Comparison of ENCODE assay signal across 8 cellular contexts in the genomic region with DNA sequence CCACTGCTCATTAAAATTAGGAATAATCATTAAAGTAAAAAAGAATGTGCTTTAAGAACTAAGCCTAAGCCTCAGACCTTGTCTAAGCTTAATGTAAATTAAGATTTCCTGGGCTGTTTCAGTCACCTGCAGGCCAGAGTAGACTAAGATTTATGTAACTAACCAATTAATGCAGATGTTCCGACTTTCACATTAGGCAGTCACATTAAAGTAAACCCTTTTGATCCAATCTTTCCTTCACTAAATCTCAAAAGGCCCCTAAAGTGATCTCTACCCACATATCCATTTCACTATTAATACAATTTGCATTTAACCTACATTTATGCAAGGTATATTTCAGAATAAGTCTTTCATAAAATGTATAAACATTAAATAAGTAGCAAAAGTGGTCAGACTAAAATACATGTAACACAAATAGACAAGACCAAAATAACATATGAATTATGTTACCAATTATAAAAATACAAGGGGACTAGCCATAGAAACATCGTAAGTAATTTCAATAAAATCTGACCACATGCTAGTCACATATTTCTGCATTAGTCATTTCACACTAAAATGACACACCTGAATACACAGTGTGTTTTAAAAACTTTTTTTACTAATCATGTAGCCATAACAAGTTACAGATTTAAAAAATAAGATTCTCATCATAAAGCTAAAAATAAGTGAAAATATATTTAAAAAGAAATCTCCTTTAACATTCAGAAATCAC. TPM values are rescaled to one million over a fixed set of nuclear protein-coding genes. Genes with fewer than 3 reads are reported as not detected.
DNase-seq lines count a peak whose midpoint lies in the region; ATAC-seq and TF ChIP-seq lines count a peak whose summit lies in the region.

No MANE protein-coding gene starts in this region.

- no peak overlapping the region for H2AFZ ChIP-seq in osteoblast (ENCODE audit: low read length)

- no peak for TF ChIP-seq POLR2A in ovary (IDR thresholded peaks at IDR 0.05)

- ATAC-seq in GM18867 (IDR thresholded peaks at IDR 0.05; ENCODE audit: unreplicated experiment) (peak; percentile 54), HG02973 (IDR thresholded peaks at IDR 0.05; ENCODE audit: unreplicated experiment) (peak; percentile 63)

- H3K4me2 ChIP-seq in osteoblast (ENCODE audit: insufficient read depth, low read length) = peak overlapping the region; percentile 82

- H4K20me1 ChIP-seq in osteoblast (ENCODE audit: insufficient read depth, low read length) = peaks cover 46% of the 10 kb centered on the region

- H3K27me3 ChIP-seq in osteoblast (ENCODE audit: insufficient read depth, low read length) (no peaks in the 10 kb centered on the region), ovary (no peaks in the 10 kb centered on the region), H7 (ENCODE audit: control insufficient read depth, insufficient read depth, low read length) (peaks cover 4% of the 10 kb centered on the region; the same call in 1 of the 2 replicates)

- no peak for TF ChIP-seq EP300 in ovary (IDR thresholded peaks at IDR 0.05)

- intact Hi-C loops in ovary (cut with DNase I) = no loop called here

- H3K9me3 ChIP-seq in osteoblast (ENCODE audit: low read depth, low read length) (no peaks in the 10 kb centered on the region), ovary (no peaks in the 10 kb centered on the region)

- TF ChIP-seq CTCF in osteoblast (IDR thresholded peaks at IDR 0.05; ENCODE audit: extremely low read depth, low read depth, low read length) (no peak), ovary (IDR thresholded peaks at IDR 0.05) (no peak)

- WGBS in ovary, 3 donors = 74 to 91% (median 87%) methylated on average over 2 of the region's 2 CpGs

- H3K79me2 ChIP-seq in osteoblast (ENCODE audit: insufficient read depth, low read length) = peaks cover 99% of the 10 kb centered on the region

- H3K4me1 ChIP-seq in osteoblast (ENCODE audit: insufficient read depth, low read length) (peaks cover 32% of the 10 kb centered on the region), ovary (ENCODE audit: insufficient read depth) (peaks cover 10% of the 10 kb centered on the region)

- H3K36me3 ChIP-seq in osteoblast (ENCODE audit: insufficient read depth, low read length) (peaks cover 12% of the 10 kb centered on the region), ovary (no peaks in the 10 kb centered on the region), H7 (replicated peaks; ENCODE audit: control insufficient read depth, insufficient read depth, low read length) (no peaks in the 10 kb centered on the region)

- H3K27ac ChIP-seq in angular gyrus (ENCODE audit: low read depth, low read length) (peak overlapping the region; percentile 70), osteoblast (ENCODE audit: low read depth, low read length) (peak overlapping the region; percentile 89), ovary (no peak overlapping the region)

- peak; percentile 34 for DNase-seq in osteoblast (ENCODE audit: insufficient read length, low spot score, missing footprints)
- DNase-seq in amniotic stem cell (lab: John Stamatoyannopoulos, UW) = no peak
- no peak for DNase-seq in ovary
- no peak for DNase-seq in hypothalamus (lab: John Stamatoyannopoulos, UW)
- DNase-seq in H7 = no peak

- H3K4me3 ChIP-seq in osteoblast (ENCODE audit: insufficient read depth, low read length) (peak overlapping the region; percentile 80), ovary (no peak overlapping the region), H7 (ENCODE audit: insufficient read depth, low read depth, low read length) (no peak overlapping the region)

RNA-seq across cellular contexts. Expression of gene NR3C1, which starts 7.7 kb away (rescaled TPM):
- total RNA-seq in osteoblast (113 and 119 TPM in 2 replicates), ovary (10 to 100 TPM; 26.2 to 54.3 (median 40.2) TPM)
- polyA plus RNA-seq in ovary = 10 to 100 TPM; 15.5 to 30.0 TPM
- total RNA-seq in H7 (2014; rRNA removed; shearing (Covaris generic)) = 19.0 and 21.1 TPM in 2 replicates

Comparison
In these comparisons a context has a peak if more than half of its experiments do, and no peak if none do; other contexts are left out.
1. H3K27ac ChIP-seq: peak in angular gyrus (single experiment) and osteoblast (single experiment); none in ovary (0 of 2).